7 cellular contexts compared by ENCODE assay signal in genomic region chr3:167735233-167736107, GRCh38. TPM values are rescaled to one million over a fixed set of nuclear protein-coding genes. Genes with fewer than 3 reads are reported as not detected.
DNase-seq lines count a peak whose midpoint lies in the region; ATAC-seq, FAIRE-seq and TF ChIP-seq lines count a peak whose summit lies in the region.

A gene with protein sequence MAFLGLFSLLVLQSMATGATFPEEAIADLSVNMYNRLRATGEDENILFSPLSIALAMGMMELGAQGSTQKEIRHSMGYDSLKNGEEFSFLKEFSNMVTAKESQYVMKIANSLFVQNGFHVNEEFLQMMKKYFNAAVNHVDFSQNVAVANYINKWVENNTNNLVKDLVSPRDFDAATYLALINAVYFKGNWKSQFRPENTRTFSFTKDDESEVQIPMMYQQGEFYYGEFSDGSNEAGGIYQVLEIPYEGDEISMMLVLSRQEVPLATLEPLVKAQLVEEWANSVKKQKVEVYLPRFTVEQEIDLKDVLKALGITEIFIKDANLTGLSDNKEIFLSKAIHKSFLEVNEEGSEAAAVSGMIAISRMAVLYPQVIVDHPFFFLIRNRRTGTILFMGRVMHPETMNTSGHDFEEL (plus strand): TSS chr3:167735721. CDS start chr3:167789129, 53,408 bp downstream.

- H3K36me3 ChIP-seq in GM12878 (ENCODE audit: control insufficient read depth in 2 of 2, insufficient read depth in 2 of 2, low read length in 1 of 2): no peaks in the 10 kb centered on the region

- H3K9ac ChIP-seq in GM12878 (ENCODE audit: control insufficient read depth, insufficient read depth, low read length): peak within 1 kb of the TSS; percentile 76

- FAIRE-seq in GM18507 (lab: Jason Lieb, UNC) (peak; percentile 90), GM12878 (lab: Jason Lieb, UNC) (peak; percentile 80)

- TF ChIP-seq CTCF in GM12878 (IDR thresholded peaks at IDR 0.05 in 2 of 3, conservative IDR thresholded peaks at IDR 0.05 in 1 of 3; ENCODE audit: control insufficient read depth in 2 of 3, extremely low read depth in 1 of 3, insufficient read depth in 1 of 3, low read depth in 3 of 3, low read length in 3 of 3): no peak

- RAD21 ChIA-PET in GM12878 (lab: Charles Lee; ENCODE audit: unreplicated experiment): interaction anchor here (0.9 to 1.7 kb wide), 8 partner anchors 9 to 50 kb away, joined by 3 to 7 read pairs (median 5); no protein-coding TSS in a partner anchor

- peak within 1 kb of the TSS; percentile 90 for H3K4me2 ChIP-seq in GM12878 (ENCODE audit: control insufficient read depth, insufficient read depth)

- no peak for TF ChIP-seq RAD21 in GM12878 (IDR thresholded peaks at IDR 0.05; ENCODE audit: insufficient read depth, low read depth, low read length)

- peak; percentile 38 for DNase-seq in GM18507 (ENCODE audit: extremely low spot score, insufficient read length, low read depth)
- peak; percentile 80 for DNase-seq in NCI-H1694 (lab: John Stamatoyannopoulos, UW)
- DNase-seq in T-helper 2 cell: peak; percentile 44 to 91 (median 69)
- peak; percentile 52 for DNase-seq in GM12878 (ENCODE audit: low read depth, low spot score)
- peak; percentile 94 for DNase-seq in iPS DF 19.7 (ENCODE audit: low read depth, low spot score)
- peak; percentile 88 for DNase-seq in sciatic nerve (ENCODE audit: low spot score)

- in situ Hi-C loops in GM12878 (cut with MboI): no loop called here

- no TSS peak for BruUV-seq in GM12878 (replicated peaks; lab: Mats Ljungman, UMichigan)

- CTCF ChIA-PET in GM12878 (lab: Yijun Ruan, JAX): interaction anchor here (0.6 to 3.3 kb wide), 10 partner anchors 9 to 369 kb away, joined by 3 to 23 read pairs (median 6); partner anchors contain the start of gene ZBBX

- TF ChIP-seq POLR2A in GM12878 (IDR thresholded peaks at IDR 0.05; ENCODE audit: low read depth, low read length): peak; percentile 83

- peak within 1 kb of the TSS; percentile 99 for H2AFZ ChIP-seq in GM12878 (ENCODE audit: control insufficient read depth, low read depth, low read length)

- peak within 1 kb of the TSS; percentile 97 for H3K4me3 ChIP-seq in GM12878

- ATAC-seq in HG02938 (IDR thresholded peaks at IDR 0.05; ENCODE audit: unreplicated experiment) (peak; percentile 56), GM12878 (peak; percentile 74), sciatic nerve (peak; percentile 95)

- WGBS in GM12878 (ENCODE audit: insufficient coverage, insufficient replicate concordance, low lambda C conversion rate, missing lambda C conversion rate): under 1% methylated on average over 35 of the region's 37 CpGs

- H4K20me1 ChIP-seq in GM12878 (ENCODE audit: control insufficient read depth, insufficient read depth): peaks cover 4% of the 10 kb centered on the region; the same call in 1 of the 2 replicates

- intact Hi-C loops in GM12878 (cut with micrococcal nuclease; ENCODE audit: unreplicated experiment): loop anchor here (10.0 kb wide), 1 partner anchor 359 kb away; the partner anchor contains the start of gene GOLIM4
- intact Hi-C loops in sciatic nerve (cut with DNase I): no loop called here

- peaks cover 41% of the 10 kb centered on the region for H3K79me2 ChIP-seq in GM12878 (ENCODE audit: control insufficient read depth, insufficient read depth, low read length)

- H3K4me1 ChIP-seq in GM12878 (ENCODE audit: control insufficient read depth, insufficient read depth, low read length): peaks cover 3% of the 10 kb centered on the region; the same call in 1 of the 2 replicates

- SMC1A ChIA-PET in GM12878 (lab: Charles Lee; ENCODE audit: uncharacterized antibody, unreplicated experiment): interaction anchor here (0.6 to 3.0 kb wide), 12 partner anchors 9 to 355 kb away, joined by 3 to 36 read pairs (median 4); partner anchors contain the start of gene ZBBX

- POLR2A ChIA-PET in GM12878 (lab: Charles Lee): interaction anchor here (0.6 to 3.0 kb wide), 9 partner anchors 8 to 329 kb away, joined by 3 to 26 read pairs (median 5); no protein-coding TSS in a partner anchor

- peak within 1 kb of the TSS; percentile 86 for H3K27ac ChIP-seq in GM12878 (ENCODE audit: control insufficient read depth, insufficient read depth)

- no peak for TF ChIP-seq EP300 in GM12878 (IDR thresholded peaks at IDR 0.05; ENCODE audit: borderline replicate concordance in 1 of 2, control insufficient read depth in 1 of 2, low read depth in 2 of 2, low read length in 2 of 2)

- no peaks in the 10 kb centered on the region for H3K9me3 ChIP-seq in GM12878 (replicated peaks; ENCODE audit: control insufficient read depth, insufficient read depth, low read length)

- H3K27me3 ChIP-seq in GM12878 (replicated peaks in 1 of 2; ENCODE audit: control insufficient read depth in 2 of 2, insufficient read depth in 2 of 2, low read length in 1 of 2): no peaks in the 10 kb centered on the region

TF ChIP-seq in GM12878, 131 proteins besides CTCF, POLR2A, EP300 and RAD21 (continues in another document):
- no peak; the same call in 1 of the 2 replicates for TF ChIP-seq RELB (IDR thresholded peaks at IDR 0.05; ENCODE audit: low read depth)
- TF ChIP-seq, protein P1, sequence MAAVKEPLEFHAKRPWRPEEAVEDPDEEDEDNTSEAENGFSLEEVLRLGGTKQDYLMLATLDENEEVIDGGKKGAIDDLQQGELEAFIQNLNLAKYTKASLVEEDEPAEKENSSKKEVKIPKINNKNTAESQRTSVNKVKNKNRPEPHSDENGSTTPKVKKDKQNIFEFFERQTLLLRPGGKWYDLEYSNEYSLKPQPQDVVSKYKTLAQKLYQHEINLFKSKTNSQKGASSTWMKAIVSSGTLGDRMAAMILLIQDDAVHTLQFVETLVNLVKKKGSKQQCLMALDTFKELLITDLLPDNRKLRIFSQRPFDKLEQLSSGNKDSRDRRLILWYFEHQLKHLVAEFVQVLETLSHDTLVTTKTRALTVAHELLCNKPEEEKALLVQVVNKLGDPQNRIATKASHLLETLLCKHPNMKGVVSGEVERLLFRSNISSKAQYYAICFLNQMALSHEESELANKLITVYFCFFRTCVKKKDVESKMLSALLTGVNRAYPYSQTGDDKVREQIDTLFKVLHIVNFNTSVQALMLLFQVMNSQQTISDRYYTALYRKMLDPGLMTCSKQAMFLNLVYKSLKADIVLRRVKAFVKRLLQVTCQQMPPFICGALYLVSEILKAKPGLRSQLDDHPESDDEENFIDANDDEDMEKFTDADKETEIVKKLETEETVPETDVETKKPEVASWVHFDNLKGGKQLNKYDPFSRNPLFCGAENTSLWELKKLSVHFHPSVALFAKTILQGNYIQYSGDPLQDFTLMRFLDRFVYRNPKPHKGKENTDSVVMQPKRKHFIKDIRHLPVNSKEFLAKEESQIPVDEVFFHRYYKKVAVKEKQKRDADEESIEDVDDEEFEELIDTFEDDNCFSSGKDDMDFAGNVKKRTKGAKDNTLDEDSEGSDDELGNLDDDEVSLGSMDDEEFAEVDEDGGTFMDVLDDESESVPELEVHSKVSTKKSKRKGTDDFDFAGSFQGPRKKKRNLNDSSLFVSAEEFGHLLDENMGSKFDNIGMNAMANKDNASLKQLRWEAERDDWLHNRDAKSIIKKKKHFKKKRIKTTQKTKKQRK (IDR thresholded peaks at IDR 0.05; ENCODE audit: low read depth, low read length): no peak

RNA-seq across cellular contexts. Expression of the gene that starts here (rescaled TPM):
- total RNA-seq in GM12878 (2013; cell fraction: nucleolus; rRNA removed): 3.5 and 4.6 TPM in 2 replicates
- total RNA-seq in GM12878 (2014; rRNA removed) (1.5 and 2.2 TPM in 2 replicates), GM12878 (2014; rRNA removed; fragmentation: Illumina TruSeq; extraction: Trizol) (3.0 TPM in 2 replicates), GM12878 (2021) (1.2 and 1.7 TPM in 2 replicates), sciatic nerve (10.4 TPM)
- 3.2 TPM for polyA plus RNA-seq in GM12878 (2011; ENCODE audit: low read depth)
- polyA plus RNA-seq in GM12878 (2011; rRNA removed) (4.3 and 6.2 TPM in 2 replicates), GM12878 (2014; fragmentation: Illumina TruSeq; extraction: Trizol) (1.6 and 5.5 TPM in 2 replicates), GM12878 (2014; fragmentation: Nextera tagmentation; extraction: Ambion mirVana) (1 to 10 TPM; 6.8 to 7.6 TPM), GM12878 (2014; rRNA removed) (1.3 and 1.6 TPM in 2 replicates), GM12878 (2016; fragmentation: Nextera tagmentation; extraction: Ambion mirVana) (1 to 10 TPM; 5.2 to 5.7 TPM)
- 0.94 and 1.3 TPM in 2 replicates for polyA plus RNA-seq in GM12878 (2011; cell fraction: cytosol; rRNA removed)
- 0.57 and 1.1 TPM in 2 replicates for polyA plus RNA-seq in GM12878 (2011; cell fraction: nucleus; rRNA removed)
- 3.6 and 5.0 TPM in 2 replicates for polyA plus RNA-seq in GM12878 (2012)
- polyA minus RNA-seq in GM12878 (2011; rRNA and poly(A)+ RNA removed): 1.5 and 1.6 TPM in 2 replicates
- polyA minus RNA-seq in GM12878 (2011; cell fraction: cytosol; rRNA and poly(A)+ RNA removed): 0.67 and 0.83 TPM in 2 replicates
- 1.9 and 3.1 TPM in 2 replicates for polyA minus RNA-seq in GM12878 (2011; cell fraction: nucleus; rRNA and poly(A)+ RNA removed)

Comparison
In these comparisons a context has a peak if more than half of its experiments do, and no peak if none do; other contexts are left out.
1. Peak in every context shown above with its lines: DNase-seq, ATAC-seq, H3K4me3 ChIP-seq and H3K27ac ChIP-seq.
2. DNase-seq: peak in every context shown above with its lines; median percentile 94 in iPS DF 19.7; 88 in sciatic nerve; 80 in NCI-H1694; 69 in T-helper 2 cell; 52 in GM12878; 38 in GM18507.